9 cellular contexts compared by ENCODE assay signal in genomic region chr7:139016931-139017511, GRCh38. TPM values are rescaled to one million over a fixed set of nuclear protein-coding genes. Genes with fewer than 3 reads are reported as not detected.
DNase-seq lines count a peak whose midpoint lies in the region; ATAC-seq lines count a peak whose summit lies in the region.
"Had no signal": no experiment of that assay in that cellular context is flagged by ENCODE, and none has a peak within 500 bp of the region (broad histone marks: within the 10 kb centered on the region; RNA-seq: fewer than 3 reads in every experiment).

No MANE protein-coding gene starts in this region.

- no peaks in the 10 kb centered on the region for H3K9me3 Mint-ChIP-seq in activated CD4-positive, alpha-beta memory T cell treated with anti-CD3 and anti-CD28 coated beads for 36 hours
- H3K9me3 Mint-ChIP-seq: T-helper 1 cell treated with Interleukin-12 subunit alpha and Interleukin-12 subunit beta and Interleukin-4 antibody, amounts not matched to agents 30 μg/mL and 1 μg/mL, for 36 hours had no signal

- peak; percentile 96 for ATAC-seq in GM19395 (IDR thresholded peaks at IDR 0.05; ENCODE audit: unreplicated experiment)
- peak; percentile 91 for ATAC-seq in HG03521 (IDR thresholded peaks at IDR 0.05; ENCODE audit: unreplicated experiment)

- DNase-seq in CMK (ENCODE audit: low read depth) (peak; percentile 37), NCI-H748 treated with DMSO at 0.1 percent for 48 hours (lab: John Stamatoyannopoulos, UW) (peak; percentile 67), midbrain (lab: John Stamatoyannopoulos, UW) (peak; percentile 68)
- peak; percentile 67 for DNase-seq in activated CD4-positive, alpha-beta memory T cell treated with anti-CD3 and anti-CD28 coated beads for 36 hours
- peak; percentile 24 for DNase-seq in effector CD8-positive, alpha-beta T cell (lab: John Stamatoyannopoulos, UW)
- peak; percentile 30 to 34 for DNase-seq in stimulated activated CD8-positive, alpha-beta memory T cell treated with anti-CD3 and anti-CD28 coated beads, Interleukin-7, amount 100 ng/mL, for 4 hours (ENCODE audit: low read depth in 2 of 2)

- H3K36me3 Mint-ChIP-seq in activated CD4-positive, alpha-beta memory T cell treated with anti-CD3 and anti-CD28 coated beads for 36 hours = peaks cover 2% of the 10 kb centered on the region

- intact Hi-C loops in activated CD4-positive, alpha-beta memory T cell treated with anti-CD3 and anti-CD28 coated beads for 36 hours (cut with micrococcal nuclease) = loop anchor here (1.0 to 10.0 kb wide), 4 partner anchors 45 to 214 kb away; partner anchors contain the start of gene UBN2

- no peak overlapping the region for H3K4me3 Mint-ChIP-seq in activated CD4-positive, alpha-beta memory T cell treated with anti-CD3 and anti-CD28 coated beads for 36 hours
- H3K4me3 Mint-ChIP-seq: T-helper 1 cell treated with Interleukin-12 subunit alpha and Interleukin-12 subunit beta and Interleukin-4 antibody, amounts not matched to agents 30 μg/mL and 1 μg/mL, for 36 hours had no signal

- H3K27ac Mint-ChIP-seq in activated CD4-positive, alpha-beta memory T cell treated with anti-CD3 and anti-CD28 coated beads for 36 hours = no peak overlapping the region
- H3K27ac Mint-ChIP-seq: T-helper 1 cell treated with Interleukin-12 subunit alpha and Interleukin-12 subunit beta and Interleukin-4 antibody, amounts not matched to agents 30 μg/mL and 1 μg/mL, for 36 hours had no signal

- peaks cover 2% of the 10 kb centered on the region for H3K27me3 Mint-ChIP-seq in activated CD4-positive, alpha-beta memory T cell treated with anti-CD3 and anti-CD28 coated beads for 36 hours

- POLR2A ChIA-PET in activated CD4-positive, alpha-beta memory T cell treated with anti-CD3 and anti-CD28 coated beads for 36 hours (lab: Charles Lee) = interaction anchor here (0.9 kb wide), 1 partner anchor 74 kb away, joined by 3 read pairs; no protein-coding TSS in a partner anchor

- no peaks in the 10 kb centered on the region for H3K4me1 Mint-ChIP-seq in activated CD4-positive, alpha-beta memory T cell treated with anti-CD3 and anti-CD28 coated beads for 36 hours (ENCODE audit: low read depth)

- CTCF ChIA-PET in activated CD4-positive, alpha-beta memory T cell treated with anti-CD3 and anti-CD28 coated beads for 36 hours (lab: Charles Lee) = interaction anchor here (0.6 to 2.7 kb wide), 28 partner anchors 8 to 323 kb away, joined by 3 to 40 read pairs (median 4); partner anchors contain the start of gene ZC3HAV1L

RNA-seq across cellular contexts. Expression of gene ZC3HAV1L, which starts 18.8 kb away (rescaled TPM):
- total RNA-seq in activated CD4-positive, alpha-beta memory T cell treated with anti-CD3 and anti-CD28 coated beads for 36 hours = 10 to 100 TPM; 11.8 to 14.7 TPM

RNA-seq across cellular contexts. Expression of gene KIAA1549, which starts 35.8 kb away (rescaled TPM):
- total RNA-seq in activated CD4-positive, alpha-beta memory T cell treated with anti-CD3 and anti-CD28 coated beads for 36 hours = under 1 TPM; 0.85 to 0.95 TPM

Comparison
In these comparisons a context has a peak if more than half of its experiments do, and no peak if none do; other contexts are left out.
1. Peak in every context shown above with its lines: DNase-seq and ATAC-seq.